9 cellular contexts compared by ENCODE assay signal in the genomic region with DNA sequence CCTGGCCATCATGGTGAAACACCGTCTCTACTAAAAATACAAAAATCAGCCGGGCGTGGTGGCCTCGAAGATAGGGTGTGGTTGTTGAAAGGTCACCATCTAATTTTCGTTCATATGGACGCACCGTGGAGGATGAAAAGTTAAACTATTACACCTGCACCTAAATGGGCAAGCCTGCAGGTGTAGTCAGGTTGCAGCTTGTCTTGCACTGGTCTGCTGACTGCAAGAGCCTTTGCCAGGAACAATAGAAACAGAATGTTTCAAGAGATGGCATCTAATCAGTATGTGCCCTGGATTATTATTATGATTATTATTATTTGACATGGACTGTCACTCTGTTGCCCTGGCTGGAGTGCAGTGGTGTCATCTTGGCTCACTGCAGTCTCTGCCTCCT. TPM values are rescaled to one million over a fixed set of nuclear protein-coding genes. Genes with fewer than 3 reads are reported as not detected.
DNase-seq lines count a peak whose midpoint lies in the region; ATAC-seq, FAIRE-seq and TF ChIP-seq lines count a peak whose summit lies in the region.
"Had no signal": no experiment of that assay in that cellular context is flagged by ENCODE, and none has a peak within 500 bp of the region (broad histone marks: within the 10 kb centered on the region; RNA-seq: fewer than 3 reads in every experiment).

No MANE protein-coding gene starts in this region.

- no peak for TF ChIP-seq CTCF in heart right ventricle (IDR thresholded peaks at IDR 0.05)
- no peak for TF ChIP-seq CTCF in K562 (IDR thresholded peaks at IDR 0.05 in 2 of 3, conservative IDR thresholded peaks at IDR 0.05 in 1 of 3; ENCODE audit: insufficient read depth in 2 of 3, low read depth in 1 of 3, low read length in 3 of 3)
- no peak for TF ChIP-seq CTCF in vagina (IDR thresholded peaks at IDR 0.05)

- H3K9me1 ChIP-seq in K562 (ENCODE audit: control insufficient read depth, insufficient read depth, low read length): peaks cover 3% of the 10 kb centered on the region

- peaks cover 3 to 48% (median 26%) of the 10 kb centered on the region in 9 donors for H3K4me1 ChIP-seq in heart right ventricle
- H3K4me1 ChIP-seq in K562 (replicated peaks in 1 of 2; ENCODE audit: control insufficient read depth in 2 of 2, insufficient read depth in 2 of 2, low read length in 2 of 2): peaks cover 7 to 28% of the 10 kb centered on the region in 2 experiments; a peak in 4 of 5 replicates
- H3K4me1 ChIP-seq in mesendoderm (ENCODE audit: control insufficient read depth, low read depth, low read length): no peaks in the 10 kb centered on the region
- peaks cover 49% of the 10 kb centered on the region for H3K4me1 ChIP-seq in vagina

- ATAC-seq in heart right ventricle (no peak), K562 (no peak), GM18873 (IDR thresholded peaks at IDR 0.05; ENCODE audit: low FRiP score, unreplicated experiment) (no peak)

- no peak overlapping the region for H2BK120ac ChIP-seq in mesendoderm (ENCODE audit: low read depth, low read length)

- in situ Hi-C loops in K562 (cut with MboI): no loop called here
- in situ Hi-C loops in ACHN (cut with HindIII; ENCODE audit: low pct_ligation_motif_present, low pct_unique_long_range_greater_than_20kb, low sequenced_read_pairs): no loop called here

- H3K23ac ChIP-seq in mesendoderm (ENCODE audit: low read length): no peak overlapping the region

- H3K56ac ChIP-seq in mesendoderm (ENCODE audit: low read length): no peak overlapping the region

- no peak for FAIRE-seq in K562 (lab: Jason Lieb, UNC)

- TF ChIP-seq EP300 in K562 (IDR thresholded peaks at IDR 0.05; ENCODE audit: low read length): no peak

- no peak overlapping the region for H4K5ac ChIP-seq in mesendoderm (ENCODE audit: low read length)

- no peak for TF ChIP-seq POLR2A in K562 (conservative IDR thresholded peaks at IDR 0.05)
- TF ChIP-seq POLR2A in vagina (IDR thresholded peaks at IDR 0.05): no peak

- peak overlapping the region; percentile 72 to 95; a peak in 3 of 4 replicates for H3K9ac ChIP-seq in K562 (ENCODE audit: insufficient read depth in 1 of 2, low read depth in 2 of 2, low read length in 2 of 2)
- peak overlapping the region; percentile 17 for H3K9ac ChIP-seq in mesendoderm (ENCODE audit: low read length)

- no peak overlapping the region for H2AK5ac ChIP-seq in mesendoderm (ENCODE audit: low read length)

- no peak for DNase-seq in heart right ventricle
- DNase-seq in cardiac septum (ENCODE audit: low spot score): no peak
- DNase-seq in K562 (ENCODE audit: extremely low read depth in 1 of 4, low spot score in 3 of 4): no peak
- no peak for DNase-seq in mesendoderm
- DNase-seq in vagina (ENCODE audit: extremely low spot score in 2 of 2): no peak
- no peak for DNase-seq in NCI-H446 (lab: John Stamatoyannopoulos, UW)
- DNase-seq in ACHN: no peak
- DNase-seq: stimulated activated CD8-positive, alpha-beta memory T cell treated with anti-CD3 and anti-CD28 coated beads, Interleukin-4, amount 100 ng/mL, for 48 hours had no signal

- H3K4me2 ChIP-seq in K562 (ENCODE audit: insufficient read depth, low read length) (peak overlapping the region; percentile 85), mesendoderm (ENCODE audit: low read length) (peak overlapping the region; percentile 73)

- H3K27ac ChIP-seq in heart right ventricle (peak overlapping the region in 1 of 10 donors; percentile 95), K562 (ENCODE audit: extremely low read depth, low read depth, low read length) (no peak overlapping the region), mesendoderm (ENCODE audit: low read depth, low read length) (no peak overlapping the region), vagina (no peak overlapping the region)

- H3K36me3 ChIP-seq in heart right ventricle (peaks cover 0 to 43% (median 25%) of the 10 kb centered on the region in 9 donors), K562 (ENCODE audit: control insufficient read depth, insufficient read depth, low read length) (peaks cover 48% of the 10 kb centered on the region), mesendoderm (ENCODE audit: control insufficient read depth, insufficient read depth, low read length) (peaks cover 1% of the 10 kb centered on the region), vagina (peaks cover 0 to 19% of the 10 kb centered on the region in 2 donors)

- POLR2A ChIA-PET in K562 (lab: Yijun Ruan, JAX): interaction anchor here (0.6 kb wide), 1 partner anchor 26 kb away, joined by 3 read pairs; no protein-coding TSS in a partner anchor

- CTCF ChIA-PET in K562 (lab: Yijun Ruan, JAX; ENCODE audit: low intra/inter-chr PET ratio): no interaction called here

- H2BK5ac ChIP-seq in mesendoderm (ENCODE audit: low read length): no peak overlapping the region

- 63 to 76% methylated on average over 7 of the region's 7 CpGs for WGBS in heart right ventricle, 2 donors
- WGBS in K562 (ENCODE audit: insufficient coverage, low coverage, missing lambda C conversion rate): 4% methylated on average over 6 of the region's 7 CpGs
- WGBS in mesendoderm (ENCODE audit: extremely low coverage, insufficient coverage, low lambda C conversion rate): no CpG with 5 or more reads among the region's 7 CpGs

- H3K79me2 ChIP-seq in K562 (ENCODE audit: control insufficient read depth, insufficient read depth, low read length): peaks cover 48% of the 10 kb centered on the region
- peaks cover 6% of the 10 kb centered on the region for H3K79me2 ChIP-seq in mesendoderm (ENCODE audit: control insufficient read depth, insufficient read depth, low read length)

- H3K9me3 ChIP-seq in heart right ventricle (no peaks in the 10 kb centered on the region), K562 (replicated peaks; ENCODE audit: control insufficient read depth, insufficient read depth, low read depth, low read length) (no peaks in the 10 kb centered on the region), vagina (no peaks in the 10 kb centered on the region)

- H3K4me3 ChIP-seq in heart right ventricle (peak overlapping the region in 9 of 10 donors; percentile 54 to 97 (median 86)), K562 (peak overlapping the region; percentile 92), mesendoderm (ENCODE audit: low read length) (no peak overlapping the region), vagina (peak overlapping the region; percentile 65 to 90)

- no peak overlapping the region for H4K8ac ChIP-seq in mesendoderm (ENCODE audit: low read depth, low read length)

- no peaks in the 10 kb centered on the region for H4K20me1 ChIP-seq in K562 (replicated peaks; ENCODE audit: control insufficient read depth, insufficient read depth, low read length)

- H2AFZ ChIP-seq in K562 (ENCODE audit: low read depth, low read length): peak overlapping the region; percentile 77; the same call in 1 of the 2 replicates

- H3K27me3 ChIP-seq in heart right ventricle (no peaks in the 10 kb centered on the region), K562 (ENCODE audit: control insufficient read depth in 2 of 2, insufficient read depth in 2 of 2, low read length in 2 of 2) (no peaks in the 10 kb centered on the region), mesendoderm (ENCODE audit: insufficient read depth, low read length, poor library complexity) (no peaks in the 10 kb centered on the region), vagina (no peaks in the 10 kb centered on the region)

- BruUV-seq in K562 (replicated peaks; lab: Mats Ljungman, UMichigan): no TSS peak

- intact Hi-C loops in heart right ventricle (cut with DNase I) (no loop called here), cardiac septum (cut with DNase I) (no loop called here), K562 (cut with micrococcal nuclease) (no loop called here), vagina (cut with DNase I) (no loop called here)

- H3K79me1 ChIP-seq in mesendoderm (ENCODE audit: low read length): peaks cover 4% of the 10 kb centered on the region

- no peak for TF ChIP-seq RAD21 in K562 (CRISPR knock-in tag; conservative IDR thresholded peaks at IDR 0.05 in 1 of 2, IDR thresholded peaks at IDR 0.05 in 1 of 2)

- no peak overlapping the region for H3K4ac ChIP-seq in mesendoderm (ENCODE audit: low read depth, low read length)

- H3K18ac ChIP-seq in mesendoderm (ENCODE audit: low read length): no peak overlapping the region

- H2BK15ac ChIP-seq in mesendoderm (replicated peaks; ENCODE audit: low read depth): no peak overlapping the region

RNA-seq across cellular contexts. Expression of a gene that starts 0.9 kb away (rescaled TPM):
- total RNA-seq in heart right ventricle: 10 to 100 TPM; 13.4 to 31.4 (median 16.0) TPM
- 10 to 100 TPM; 25.6 to 32.0 TPM for polyA plus RNA-seq in heart right ventricle
- 22.0 TPM for total RNA-seq in cardiac septum
- 145 and 274 TPM in 2 replicates for total RNA-seq in K562 (2011; cell fraction: chromatin; rRNA removed; ENCODE audit: low replicate concordance)
- 145 TPM in 2 replicates for total RNA-seq in K562 (2011; cell fraction: nucleolus; rRNA removed)
- 145 and 159 TPM in 2 replicates for total RNA-seq in K562 (2011; cell fraction: nucleoplasm; rRNA removed)
- 44.5 and 53.6 TPM in 2 replicates for total RNA-seq in K562 (2014; rRNA removed)
- total RNA-seq in K562 (2014; rRNA removed; fragmentation: Illumina TruSeq; extraction: Trizol): 26.3 and 27.4 TPM in 2 replicates
- total RNA-seq in K562 (2015; rRNA removed; fragmentation: Illumina TruSeq; extraction: Trizol): 41.7 and 42.8 TPM in 2 replicates
- total RNA-seq in K562 (2021): 47.9 and 51.6 TPM in 2 replicates
- 43.2 and 51.7 TPM in 2 replicates for polyA plus RNA-seq in K562 (2011; rRNA removed)
- 39.6 and 42.6 TPM in 2 replicates for polyA plus RNA-seq in K562 (2011; cell fraction: cytosol; rRNA removed)
- polyA plus RNA-seq in K562 (2011; cell fraction: nucleus; rRNA removed): 255 and 291 TPM in 2 replicates
- 53.2 and 78.7 TPM in 2 replicates for polyA plus RNA-seq in K562 (2012)
- 40.3 and 42.1 TPM in 2 replicates for polyA plus RNA-seq in K562 (2014; fragmentation: Illumina TruSeq; extraction: Trizol)
- 10 to 100 TPM; 12.7 to 14.6 TPM for polyA plus RNA-seq in K562 (2014; fragmentation: Nextera tagmentation; extraction: Ambion mirVana)
- polyA plus RNA-seq in K562 (2014; rRNA removed): 54.0 and 57.3 TPM in 2 replicates
- 42.5 and 45.5 TPM in 2 replicates for polyA minus RNA-seq in K562 (2011; rRNA and poly(A)+ RNA removed)
- 18.2 and 28.0 TPM in 2 replicates for polyA minus RNA-seq in K562 (2011; cell fraction: cytosol; rRNA and poly(A)+ RNA removed)
- polyA minus RNA-seq in K562 (2011; cell fraction: nucleus; rRNA and poly(A)+ RNA removed): 113 and 147 TPM in 2 replicates
- polyA plus RNA-seq in mesendoderm (2013, experiment 1 of 2): 20.2 TPM
- 21.5 TPM for polyA plus RNA-seq in mesendoderm (2013, experiment 2 of 2)
- 75.9 TPM for total RNA-seq in vagina

RNA-seq across cellular contexts. Expression of a gene that starts 5.7 kb away (rescaled TPM):
- total RNA-seq in heart right ventricle: 10 to 100 TPM; 24.9 to 49.6 (median 31.0) TPM
- polyA plus RNA-seq in heart right ventricle: 10 to 100 TPM; 13.5 to 16.0 TPM
- 31.2 TPM for total RNA-seq in cardiac septum
- 183 and 461 TPM in 2 replicates for total RNA-seq in K562 (2011; cell fraction: chromatin; rRNA removed; ENCODE audit: low replicate concordance)
- total RNA-seq in K562 (2011; cell fraction: nucleolus; rRNA removed): 625 and 780 TPM in 2 replicates
- total RNA-seq in K562 (2011; cell fraction: nucleoplasm; rRNA removed): 410 and 462 TPM in 2 replicates
- total RNA-seq in K562 (2014; rRNA removed): 96.8 and 126 TPM in 2 replicates
- 34.2 and 38.0 TPM in 2 replicates for total RNA-seq in K562 (2014; rRNA removed; fragmentation: Illumina TruSeq; extraction: Trizol)
- 45.5 and 48.0 TPM in 2 replicates for total RNA-seq in K562 (2015; rRNA removed; fragmentation: Illumina TruSeq; extraction: Trizol)
- total RNA-seq in K562 (2021): 176 and 181 TPM in 2 replicates
- polyA plus RNA-seq in K562 (2011; rRNA removed): 107 and 268 TPM in 2 replicates
- 249 and 261 TPM in 2 replicates for polyA plus RNA-seq in K562 (2011; cell fraction: cytosol; rRNA removed)
- 198 and 205 TPM in 2 replicates for polyA plus RNA-seq in K562 (2011; cell fraction: nucleus; rRNA removed)
- polyA plus RNA-seq in K562 (2012): 92.0 and 179 TPM in 2 replicates
- 136 and 192 TPM in 2 replicates for polyA plus RNA-seq in K562 (2014; fragmentation: Illumina TruSeq; extraction: Trizol)
- 10 to 100 TPM in 1 of 2 experiments, 1 to 10 TPM in 1; 8.4 to 14.5 TPM for polyA plus RNA-seq in K562 (2014; fragmentation: Nextera tagmentation; extraction: Ambion mirVana)
- polyA plus RNA-seq in K562 (2014; rRNA removed): 82.4 and 83.0 TPM in 2 replicates
- polyA minus RNA-seq in K562 (2011; rRNA and poly(A)+ RNA removed): 91.4 and 116 TPM in 2 replicates
- polyA minus RNA-seq in K562 (2011; cell fraction: cytosol; rRNA and poly(A)+ RNA removed): 249 and 302 TPM in 2 replicates
- 51.8 and 90.1 TPM in 2 replicates for polyA minus RNA-seq in K562 (2011; cell fraction: nucleus; rRNA and poly(A)+ RNA removed)
- polyA plus RNA-seq in mesendoderm (2013, experiment 1 of 2): 207 TPM
- polyA plus RNA-seq in mesendoderm (2013, experiment 2 of 2): 217 TPM
- total RNA-seq in vagina: 26.8 TPM
